Comparison of ENCODE assay signal across 8 cellular contexts in the genomic region with DNA sequence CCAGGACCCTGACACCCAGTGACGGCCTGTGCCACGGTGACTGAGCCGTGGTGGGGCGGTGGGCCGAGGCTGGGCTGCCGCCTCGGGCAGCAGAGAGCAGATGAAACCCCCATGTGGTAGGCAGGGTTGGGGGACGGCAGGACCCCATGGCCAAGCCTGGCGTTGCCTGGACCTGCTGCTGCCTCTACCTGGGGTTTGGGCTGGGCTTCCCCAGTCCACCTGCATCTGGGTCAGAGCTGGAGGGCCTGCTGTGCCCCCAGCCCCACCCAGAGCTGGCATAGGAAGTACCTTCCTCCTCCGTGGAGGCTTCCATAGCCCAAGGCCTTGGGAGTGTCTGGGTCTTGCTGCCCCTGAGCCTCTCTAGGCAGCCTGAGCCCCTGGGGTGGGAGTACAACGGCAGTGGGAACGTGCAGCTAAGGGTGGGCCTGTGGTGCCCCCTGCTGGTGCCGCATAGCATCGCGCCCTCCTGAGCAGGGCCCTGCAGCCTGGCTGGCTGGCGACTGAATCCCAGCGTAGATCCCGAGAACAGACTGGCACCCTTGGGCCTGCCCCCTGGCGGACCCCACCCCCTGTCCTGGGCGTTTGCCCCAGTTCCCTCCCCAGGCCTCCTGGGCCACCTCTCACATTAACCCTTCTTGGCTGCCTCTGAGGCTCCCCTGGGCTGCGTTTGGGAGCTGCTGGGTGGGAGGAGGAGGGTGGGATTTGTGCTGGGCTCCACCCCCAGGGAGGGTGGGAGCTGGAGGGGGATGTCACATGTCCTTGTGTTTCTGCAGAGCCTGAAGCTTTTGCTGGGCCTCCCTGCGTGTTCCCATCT. TPM values are rescaled to one million over a fixed set of nuclear protein-coding genes. Genes with fewer than 3 reads are reported as not detected.
DNase-seq lines count a peak whose midpoint lies in the region; ATAC-seq and TF ChIP-seq lines count a peak whose summit lies in the region.

No MANE protein-coding gene starts in this region.

- intact Hi-C loops in left lung (cut with DNase I) = loop anchor here in 1 of 2 donors (5.0 kb wide), 1 partner anchor 159 kb away; a partner anchor contains a TSS

- no peaks in the 10 kb centered on the region for H3K27me3 ChIP-seq in left lung

- H3K27ac ChIP-seq in coronary artery (peak overlapping the region in 1 of 2 donors; percentile 72), left lung (no peak overlapping the region)

- peaks cover 0 to 49% of the 10 kb centered on the region in 2 donors for H3K36me3 ChIP-seq in left lung

- POLR2A ChIA-PET in activated CD4-positive, alpha-beta T cell treated with anti-CD3 and anti-CD28 coated beads, Interleukin-2, amount 10 ng/mL, durations not matched to agents 7 days and 5 days (lab: Charles Lee) = no interaction called here

- peaks cover 14 to 54% of the 10 kb centered on the region in 2 donors for H3K4me1 ChIP-seq in left lung

- no peak overlapping the region for H3K4me3 Mint-ChIP-seq in HFFc6
- H3K4me3 Mint-ChIP-seq in activated CD4-positive, alpha-beta T cell treated with anti-CD3 and anti-CD28 coated beads, Interleukin-2, amount 10 ng/mL, durations not matched to agents 7 days and 5 days = no peak overlapping the region

- CTCF ChIA-PET in activated CD4-positive, alpha-beta T cell treated with anti-CD3 and anti-CD28 coated beads, Interleukin-2, amount 10 ng/mL, durations not matched to agents 7 days and 5 days (lab: Charles Lee) = interaction anchor here (0.6 to 2.1 kb wide), 16 partner anchors 9 to 298 kb away, joined by 3 to 9 read pairs (median 3); a partner anchor contains a TSS

- DNase-seq in COR-L47 (lab: John Stamatoyannopoulos, UW) = peak; percentile 69
- peak; percentile 52 for DNase-seq in HFFc6
- peak; percentile 64 for DNase-seq in NCI-H446 treated with DMSO at 0.1 percent for 48 hours (lab: John Stamatoyannopoulos, UW)
- DNase-seq in activated CD4-positive, alpha-beta T cell treated with anti-CD3 and anti-CD28 coated beads, Interleukin-2, amount 10 ng/mL, durations not matched to agents 7 days and 5 days = peak; percentile 83
- no peak for DNase-seq in coronary artery (ENCODE audit: low spot score)
- DNase-seq in left lung = peak; percentile 81 to 96
- peak; percentile 78 to 86 for DNase-seq in stimulated activated CD4-positive, alpha-beta T cell treated with anti-CD3 and anti-CD28 coated beads, Interleukin-2, amount 100 ng/mL, for 48 hours

- H3K27ac Mint-ChIP-seq in HFFc6 = no peak overlapping the region
- peak overlapping the region; percentile 31 for H3K27ac Mint-ChIP-seq in activated CD4-positive, alpha-beta T cell treated with anti-CD3 and anti-CD28 coated beads, Interleukin-2, amount 10 ng/mL, durations not matched to agents 7 days and 5 days

- ATAC-seq in left lung (peak; percentile 85), HG03280 (IDR thresholded peaks at IDR 0.05; ENCODE audit: unreplicated experiment) (no peak)

- H3K4me1 Mint-ChIP-seq in HFFc6 (ENCODE audit: low read depth) = peaks cover 5% of the 10 kb centered on the region; the same call in 1 of the 2 replicates
- peaks cover 5% of the 10 kb centered on the region for H3K4me1 Mint-ChIP-seq in activated CD4-positive, alpha-beta T cell treated with anti-CD3 and anti-CD28 coated beads, Interleukin-2, amount 10 ng/mL, durations not matched to agents 7 days and 5 days

- no peaks in the 10 kb centered on the region; the same call in 1 of the 2 replicates for H3K36me3 Mint-ChIP-seq in HFFc6 (ENCODE audit: low read depth)
- no peaks in the 10 kb centered on the region for H3K36me3 Mint-ChIP-seq in activated CD4-positive, alpha-beta T cell treated with anti-CD3 and anti-CD28 coated beads, Interleukin-2, amount 10 ng/mL, durations not matched to agents 7 days and 5 days (ENCODE audit: low read depth)

- peak; percentile 97 for TF ChIP-seq CTCF in HFFc6 (IDR thresholded peaks at IDR 0.05)
- peak; percentile 99 for TF ChIP-seq CTCF in coronary artery (IDR thresholded peaks at IDR 0.05)
- peak; percentile 99 for TF ChIP-seq CTCF in left lung (IDR thresholded peaks at IDR 0.05)

- H3K9me3 ChIP-seq in left lung = no peaks in the 10 kb centered on the region

- no peaks in the 10 kb centered on the region for H3K27me3 Mint-ChIP-seq in HFFc6 (ENCODE audit: insufficient read depth)
- no peaks in the 10 kb centered on the region for H3K27me3 Mint-ChIP-seq in activated CD4-positive, alpha-beta T cell treated with anti-CD3 and anti-CD28 coated beads, Interleukin-2, amount 10 ng/mL, durations not matched to agents 7 days and 5 days

- H3K9me3 Mint-ChIP-seq in HFFc6 = no peaks in the 10 kb centered on the region
- H3K9me3 Mint-ChIP-seq in activated CD4-positive, alpha-beta T cell treated with anti-CD3 and anti-CD28 coated beads, Interleukin-2, amount 10 ng/mL, durations not matched to agents 7 days and 5 days = no peaks in the 10 kb centered on the region

- H3K4me3 ChIP-seq in coronary artery = peak overlapping the region; percentile 65
- no peak overlapping the region for H3K4me3 ChIP-seq in left lung

RNA-seq across cellular contexts. Expression of a gene that starts 12.6 kb away (rescaled TPM):
- total RNA-seq in HFFc6 (2021; fragmentation: NEBNext Ultra II Directional; extraction: Animal tissue kit (Norgen Biotek cat#: 25700)) = 100 to 1,000 TPM; 303 to 341 (median 309) TPM
- 100 to 1,000 TPM; 103 to 111 TPM for total RNA-seq in activated CD4-positive, alpha-beta T cell treated with anti-CD3 and anti-CD28 coated beads, Interleukin-2, amount 10 ng/mL, durations not matched to agents 7 days and 5 days
- total RNA-seq in left lung = 100 to 1,000 TPM; 296 to 333 TPM

RNA-seq across cellular contexts. Expression of a gene that starts 19.0 kb away (rescaled TPM):
- 10 to 100 TPM; 15.6 to 19.3 (median 18.6) TPM for total RNA-seq in HFFc6 (2021; fragmentation: NEBNext Ultra II Directional; extraction: Animal tissue kit (Norgen Biotek cat#: 25700))
- 10 to 100 TPM; 45.8 to 60.7 TPM for total RNA-seq in activated CD4-positive, alpha-beta T cell treated with anti-CD3 and anti-CD28 coated beads, Interleukin-2, amount 10 ng/mL, durations not matched to agents 7 days and 5 days
- 10 to 100 TPM; 45.5 to 62.4 TPM for total RNA-seq in left lung

RNA-seq across cellular contexts. Expression of a gene that starts 26.2 kb away (rescaled TPM):
- total RNA-seq in HFFc6 (2021; fragmentation: NEBNext Ultra II Directional; extraction: Animal tissue kit (Norgen Biotek cat#: 25700)) = 10 to 100 TPM; 15.8 to 30.3 (median 19.0) TPM
- total RNA-seq in activated CD4-positive, alpha-beta T cell treated with anti-CD3 and anti-CD28 coated beads, Interleukin-2, amount 10 ng/mL, durations not matched to agents 7 days and 5 days = 1 to 10 TPM; 8.1 TPM
- 10 to 100 TPM; 37.1 to 41.4 TPM for total RNA-seq in left lung

RNA-seq across cellular contexts. Expression of a gene that starts 30.0 kb away (rescaled TPM):
- under 1 TPM; 0.22 to 0.47 (median 0.33) TPM for total RNA-seq in HFFc6 (2021; fragmentation: NEBNext Ultra II Directional; extraction: Animal tissue kit (Norgen Biotek cat#: 25700))
- not detected for total RNA-seq in activated CD4-positive, alpha-beta T cell treated with anti-CD3 and anti-CD28 coated beads, Interleukin-2, amount 10 ng/mL, durations not matched to agents 7 days and 5 days
- total RNA-seq in left lung = 1 to 10 TPM in 1 of 2 donors, not detected in 1; 1.7 TPM

RNA-seq across cellular contexts. Expression of a gene that starts 30.1 kb away (rescaled TPM):
- total RNA-seq in HFFc6 (2021; fragmentation: NEBNext Ultra II Directional; extraction: Animal tissue kit (Norgen Biotek cat#: 25700)) = not detected
- under 1 TPM in 1 of 2 experiments, not detected in 1; 0.17 TPM for total RNA-seq in activated CD4-positive, alpha-beta T cell treated with anti-CD3 and anti-CD28 coated beads, Interleukin-2, amount 10 ng/mL, durations not matched to agents 7 days and 5 days
- 1 to 10 TPM in 1 of 2 donors, under 1 TPM in 1; 0.45 to 1.1 TPM for total RNA-seq in left lung
